1 cellular context compared by ENCODE assay signal in genomic region chr3:44503178-44503577, GRCh38. TPM values are rescaled to one million over a fixed set of nuclear protein-coding genes. Genes with fewer than 3 reads are reported as not detected.
"Had no signal": no experiment of that assay in that cellular context is flagged by ENCODE, and none has a peak within 500 bp of the region (broad histone marks: within the 10 kb centered on the region; RNA-seq: fewer than 3 reads in every experiment).

No MANE protein-coding gene starts in this region.

RNA-seq across cellular contexts. Expression of gene ZKSCAN7, which starts 51.8 kb away (rescaled TPM):
- total RNA-seq: MCF 10A had no signal
